Comparison of ENCODE assay signal across 20 cellular contexts in the genomic region with DNA sequence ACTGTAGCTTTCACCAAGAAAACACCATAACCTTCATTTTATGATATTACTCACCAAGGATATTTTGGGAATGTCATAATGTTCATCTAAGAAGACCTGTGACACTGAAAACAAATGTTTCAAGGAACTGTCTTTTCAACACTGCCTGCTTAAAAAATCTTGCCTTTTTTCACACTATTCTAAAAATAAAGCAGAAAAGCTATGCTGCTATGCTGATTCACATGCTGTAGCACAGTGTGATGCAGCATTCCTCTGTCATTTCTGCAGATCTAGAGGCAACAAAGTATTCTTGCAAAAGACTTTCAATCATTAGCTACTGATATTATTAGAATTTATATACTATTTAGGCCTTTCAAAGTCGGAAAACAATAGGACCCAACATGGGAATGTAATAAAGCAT.
DNase-seq lines count a peak whose midpoint lies in the region; TF ChIP-seq lines count a peak whose summit lies in the region.
"Had no signal": no experiment of that assay in that cellular context is flagged by ENCODE, and none has a peak within 500 bp of the region (broad histone marks: within the 10 kb centered on the region; RNA-seq: fewer than 3 reads in every experiment).

No MANE protein-coding gene starts in this region.

- H3K9me3 ChIP-seq in BLaER1 treated with 17β-estradiol and CSF1 and Interleukin-3, amounts not matched to agents 10 nM and 100 nM (replicated peaks in 1 of 11), result peaks cover 13 to 27% (median 19%) of the 10 kb centered on the region in 11 experiments; a peak in 20 of 22 replicates
- H3K9me3 ChIP-seq: SJSA1 had no signal

- no peak overlapping the region for H2AFZ ChIP-seq in KMS-11 (ENCODE audit: low read depth)

- no peaks in the 10 kb centered on the region for H3K79me2 ChIP-seq in KMS-11 (ENCODE audit: insufficient read depth, low read depth)
- no peaks in the 10 kb centered on the region for H3K79me2 ChIP-seq in mesendoderm (ENCODE audit: control insufficient read depth, insufficient read depth, low read length)

- H3K27me3 ChIP-seq in BLaER1 treated with 17β-estradiol and CSF1 and Interleukin-3, amounts not matched to agents 10 nM and 100 nM, result no peaks in the 10 kb centered on the region
- no peaks in the 10 kb centered on the region for H3K27me3 ChIP-seq in KMS-11 (ENCODE audit: insufficient read depth, low read depth)
- H3K27me3 ChIP-seq in mesendoderm (ENCODE audit: insufficient read depth, low read length, poor library complexity), result no peaks in the 10 kb centered on the region
- H3K27me3 ChIP-seq: SJSA1 had no signal

- H3K4me2 ChIP-seq in BLaER1 treated with 17β-estradiol and CSF1 and Interleukin-3, amounts not matched to agents 10 nM and 100 nM, result peak overlapping the region in 9 of 11 experiments; percentile 38 to 65 (median 54); a peak in 14 of 22 replicates
- peak overlapping the region; percentile 32 for H3K4me2 ChIP-seq in KMS-11
- no peak overlapping the region for H3K4me2 ChIP-seq in mesendoderm (ENCODE audit: low read length)

- H2BK15ac ChIP-seq in mesendoderm (replicated peaks; ENCODE audit: low read depth), result no peak overlapping the region

- no peaks in the 10 kb centered on the region for H3K36me3 ChIP-seq in BLaER1 treated with 17β-estradiol and CSF1 and Interleukin-3, amounts not matched to agents 10 nM and 100 nM
- no peaks in the 10 kb centered on the region for H3K36me3 ChIP-seq in KMS-11 (ENCODE audit: insufficient read depth)
- no peaks in the 10 kb centered on the region for H3K36me3 ChIP-seq in mesendoderm (ENCODE audit: control insufficient read depth, insufficient read depth, low read length)
- H3K36me3 ChIP-seq: SJSA1 had no signal

- no peak overlapping the region for H4K5ac ChIP-seq in mesendoderm (ENCODE audit: low read length)

- peaks cover 8 to 15% (median 13%) of the 10 kb centered on the region in 10 experiments; a peak in 17 of 20 replicates for H3K4me1 ChIP-seq in BLaER1 treated with 17β-estradiol and CSF1 and Interleukin-3, amounts not matched to agents 10 nM and 100 nM
- H3K4me1 ChIP-seq in KMS-11 (ENCODE audit: low read depth, poor library complexity, severe bottlenecking) (peaks cover 15% of the 10 kb centered on the region), mesendoderm (ENCODE audit: control insufficient read depth, low read depth, low read length) (no peaks in the 10 kb centered on the region)
- H3K4me1 ChIP-seq: SJSA1 had no signal

- no peaks in the 10 kb centered on the region for H4K20me1 ChIP-seq in BLaER1 treated with 17β-estradiol and CSF1 and Interleukin-3, amounts not matched to agents 10 nM and 100 nM
- no peaks in the 10 kb centered on the region for H4K20me1 ChIP-seq in KMS-11 (ENCODE audit: insufficient read depth)

- H2BK5ac ChIP-seq in mesendoderm (ENCODE audit: low read length), result no peak overlapping the region

- H3K23ac ChIP-seq in mesendoderm (ENCODE audit: low read length), result no peak overlapping the region

- no peak overlapping the region for H2AK5ac ChIP-seq in mesendoderm (ENCODE audit: low read length)

- no peak overlapping the region for H3K4me3 ChIP-seq in BLaER1 treated with 17β-estradiol and CSF1 and Interleukin-3, amounts not matched to agents 10 nM and 100 nM
- H3K4me3 ChIP-seq in KMS-11 (IDR thresholded peaks at IDR 0.05; ENCODE audit: insufficient read depth, low read depth, low read length), result no peak overlapping the region
- H3K4me3 ChIP-seq in choroid plexus epithelial cell (ENCODE audit: low read depth, low read length), result no peak overlapping the region
- no peak overlapping the region for H3K4me3 ChIP-seq in mesendoderm (ENCODE audit: low read length)
- H3K4me3 ChIP-seq: GM12878, SJSA1 had no signal

- DNase-seq in choroid plexus epithelial cell (ENCODE audit: low read depth) (peak; percentile 63), superior temporal gyrus (ENCODE audit: extremely low spot score) (peak; percentile 59), GDM1 (lab: John Stamatoyannopoulos, UW) (no peak), mesendoderm (no peak), islet precursor cell (no peak)
- DNase-seq: Calu3; DMS153; NCI-H1048; NCI-H1417; NCI-H1694; NCI-H2029 treated with DMSO at 0.1 percent for 48 hours; NCI-H446 treated with DMSO at 0.1 percent for 48 hours; NCI-H526; NCI-H82; NK-92 treated with Interleukin-12 subunit alpha and Interleukin-12 subunit beta, amount 100 ng/mL, for 24 hours; PC-3 had no signal

- no peak overlapping the region for H2BK120ac ChIP-seq in mesendoderm (ENCODE audit: low read depth, low read length)

- TF ChIP-seq CTCF in KMS-11 (conservative IDR thresholded peaks at IDR 0.05; ENCODE audit: low read depth, low read length) (no peak), choroid plexus epithelial cell (conservative IDR thresholded peaks at IDR 0.05; ENCODE audit: low read depth, low read length) (no peak)

- WGBS in mesendoderm (ENCODE audit: extremely low coverage, insufficient coverage, low lambda C conversion rate), result no CpG with 5 or more reads among the region's 1 CpG

- no peak overlapping the region for H3K18ac ChIP-seq in mesendoderm (ENCODE audit: low read length)

- no peak overlapping the region for H4K8ac ChIP-seq in mesendoderm (ENCODE audit: low read depth, low read length)

- no peak overlapping the region for H3K27ac ChIP-seq in BLaER1 treated with 17β-estradiol and CSF1 and Interleukin-3, amounts not matched to agents 10 nM and 100 nM
- H3K27ac ChIP-seq in KMS-11, result no peak overlapping the region
- no peak overlapping the region for H3K27ac ChIP-seq in mesendoderm (ENCODE audit: low read depth, low read length)
- H3K27ac ChIP-seq: SJSA1 had no signal

- H3K79me1 ChIP-seq in mesendoderm (ENCODE audit: low read length), result no peaks in the 10 kb centered on the region

- no peak overlapping the region for H3K4ac ChIP-seq in mesendoderm (ENCODE audit: low read depth, low read length)

- no peak overlapping the region for H3K9ac ChIP-seq in BLaER1 treated with 17β-estradiol and CSF1 and Interleukin-3, amounts not matched to agents 10 nM and 100 nM
- H3K9ac ChIP-seq in KMS-11, result no peak overlapping the region
- no peak overlapping the region for H3K9ac ChIP-seq in mesendoderm (ENCODE audit: low read length)

- H3K56ac ChIP-seq in mesendoderm (ENCODE audit: low read length), result no peak overlapping the region

Comparison
In these comparisons a context has a peak if more than half of its experiments do, and no peak if none do; other contexts are left out.
1. DNase-seq: peak in choroid plexus epithelial cell (single experiment) and superior temporal gyrus (single experiment); none in GDM1 (single experiment), mesendoderm (single experiment) and islet precursor cell (single experiment).